25 cellular contexts compared by ENCODE assay signal in the genomic region with DNA sequence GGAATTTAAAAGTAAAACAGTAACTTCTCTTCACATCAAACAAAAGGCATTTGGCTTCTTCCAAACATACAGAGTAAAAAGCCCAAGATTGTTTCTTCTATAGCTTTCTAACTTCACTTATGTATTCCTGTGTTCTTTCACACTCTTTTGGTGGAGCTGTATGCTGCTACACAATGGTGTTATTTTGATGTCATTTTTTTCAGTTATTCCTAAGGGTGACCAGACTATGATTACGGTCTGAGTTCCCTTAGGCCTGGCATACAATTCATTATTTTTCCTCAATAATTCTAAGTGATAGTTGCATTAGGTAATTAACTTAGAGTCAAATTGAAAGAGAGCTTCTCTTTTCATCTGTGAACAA.
DNase-seq lines count a peak whose midpoint lies in the region; ATAC-seq and FAIRE-seq lines count a peak whose summit lies in the region.
"Had no signal": no experiment of that assay in that cellular context is flagged by ENCODE, and none has a peak within 500 bp of the region (broad histone marks: within the 10 kb centered on the region; RNA-seq: fewer than 3 reads in every experiment).

No MANE protein-coding gene starts in this region.

- H3K27ac ChIP-seq in GM23248: peak overlapping the region; percentile 50
- H3K27ac ChIP-seq in naive thymus-derived CD4-positive, alpha-beta T cell (ENCODE audit: low read depth, low read length): no peak overlapping the region
- H3K27ac ChIP-seq: BLaER1, cardiac muscle cell, suprapubic skin had no signal

- CTCF ChIA-PET in naive thymus-derived CD4-positive, alpha-beta T cell (lab: Charles Lee): interaction anchor here (0.9 to 2.1 kb wide), 6 partner anchors 9 to 153 kb away, joined by 3 to 8 read pairs (median 4); no protein-coding TSS in a partner anchor

- ATAC-seq in activated T-helper 17 cell treated with anti-CD3 and anti-CD28 coated beads, Interleukin-2, amount 50 U/mL, for 72 hours (replicated peaks): no peak
- no peak for ATAC-seq in naive thymus-derived CD4-positive, alpha-beta T cell
- ATAC-seq: natural killer cell, Panc1 had no signal

- no peaks in the 10 kb centered on the region for H3K36me3 ChIP-seq in GM23248 (ENCODE audit: low read depth)
- no peaks in the 10 kb centered on the region for H3K36me3 ChIP-seq in naive thymus-derived CD4-positive, alpha-beta T cell (ENCODE audit: control insufficient read depth in 2 of 3, insufficient read depth in 3 of 3, low read length in 3 of 3)
- H3K36me3 ChIP-seq: BLaER1, cardiac muscle cell, suprapubic skin had no signal

- 0 out of 2 replicates have a peak overlapping the region, but pooled peaks have one; percentile 5 for H3K4me3 ChIP-seq in GM23248
- H3K4me3 ChIP-seq in naive thymus-derived CD4-positive, alpha-beta T cell (ENCODE audit: low read length): no peak overlapping the region
- H3K4me3 ChIP-seq: BLaER1, cardiac muscle cell, skin epidermis, suprapubic skin had no signal

- peak overlapping the region; percentile 23; the same call in 1 of the 2 replicates for H3K9ac ChIP-seq in GM23248
- H3K9ac ChIP-seq: BLaER1 had no signal

- no peak for DNase-seq in activated T-cell treated with anti-CD3 and anti-CD28 coated beads, Interleukin-2, amount 50 U/mL, for 24 hours
- DNase-seq in activated T-cell treated with anti-CD3 and anti-CD28 coated beads, Interleukin-2, amount 50 U/mL, for 48 hours: no peak
- DNase-seq in GM23248 (no peak), SKM-1 (lab: John Stamatoyannopoulos, UW; ENCODE audit: unreplicated experiment) (no peak), HTR-8/SVneo (ENCODE audit: insufficient read length, low spot score) (no peak)
- DNase-seq in naive thymus-derived CD4-positive, alpha-beta T cell: no peak
- DNase-seq: activated CD4-positive, alpha-beta T cell treated with anti-CD3 and anti-CD28 coated beads, Interleukin-2, amount 50 U/mL, for 4 hours; anterior cingulate cortex; Calu3; H9; islet precursor cell; midbrain; natural killer cell; NCI-H1092; NCI-H187; NCI-H2171 treated with DMSO at 0.1 percent for 48 hours; NCI-H524; SHP77 treated with DMSO at 0.1 percent for 48 hours; stimulated activated CD4-positive, alpha-beta T cell treated with anti-CD3 and anti-CD28 coated beads, Interleukin-2, amount 100 ng/mL, for 24 hours had no signal

- in situ Hi-C loops in GM23248 (cut with MboI): no loop called here

- peaks cover 7% of the 10 kb centered on the region for H3K9me3 Mint-ChIP-seq in activated T-cell treated with anti-CD3 and anti-CD28 coated beads, Interleukin-2, amount 50 U/mL, for 24 hours
- no peaks in the 10 kb centered on the region for H3K9me3 Mint-ChIP-seq in activated T-helper 17 cell treated with anti-CD3 and anti-CD28 coated beads, Interleukin-2, amount 50 U/mL, for 72 hours
- H3K9me3 Mint-ChIP-seq in naive thymus-derived CD4-positive, alpha-beta T cell: peaks cover 0 to 3% (median 0%) of the 10 kb centered on the region in 11 donors
- H3K9me3 Mint-ChIP-seq: H9, natural killer cell had no signal

- H3K79me2 ChIP-seq in GM23248 (ENCODE audit: insufficient read depth): no peaks in the 10 kb centered on the region

- no peaks in the 10 kb centered on the region for H3K27me3 ChIP-seq in GM23248 (replicated peaks; ENCODE audit: insufficient read depth)
- no peaks in the 10 kb centered on the region for H3K27me3 ChIP-seq in naive thymus-derived CD4-positive, alpha-beta T cell (ENCODE audit: control insufficient read depth in 2 of 2, insufficient read depth in 2 of 2, low read length in 2 of 2)
- H3K27me3 ChIP-seq: BLaER1, cardiac muscle cell, suprapubic skin had no signal

- peak overlapping the region; percentile 29 for H3K4me2 ChIP-seq in GM23248 (ENCODE audit: unreplicated experiment)
- H3K4me2 ChIP-seq: BLaER1 had no signal

- no peaks in the 10 kb centered on the region for H4K20me1 ChIP-seq in GM23248 (ENCODE audit: insufficient read depth)
- H4K20me1 ChIP-seq: BLaER1 had no signal

- 74 to 88% methylated on average over 1 of the region's 1 CpG for WGBS in GM23248 (ENCODE audit: low coverage in 1 of 2, low lambda C conversion rate in 2 of 2, missing lambda C conversion rate in 2 of 2), 2 experiments

- no peaks in the 10 kb centered on the region for H3K27me3 Mint-ChIP-seq in activated T-cell treated with anti-CD3 and anti-CD28 coated beads, Interleukin-2, amount 50 U/mL, for 24 hours
- no peaks in the 10 kb centered on the region for H3K27me3 Mint-ChIP-seq in activated T-helper 17 cell treated with anti-CD3 and anti-CD28 coated beads, Interleukin-2, amount 50 U/mL, for 72 hours
- no peaks in the 10 kb centered on the region for H3K27me3 Mint-ChIP-seq in naive thymus-derived CD4-positive, alpha-beta T cell

- peak overlapping the region; percentile 29; the same call in 1 of the 2 replicates for H2AFZ ChIP-seq in GM23248

- peak overlapping the region; percentile 11 for H3K4me3 Mint-ChIP-seq in activated T-cell treated with anti-CD3 and anti-CD28 coated beads, Interleukin-2, amount 50 U/mL, for 24 hours
- peak overlapping the region; percentile 74 for H3K4me3 Mint-ChIP-seq in activated T-helper 17 cell treated with anti-CD3 and anti-CD28 coated beads, Interleukin-2, amount 50 U/mL, for 72 hours
- peak overlapping the region in 5 of 10 donors; percentile 14 to 53 (median 40) for H3K4me3 Mint-ChIP-seq in naive thymus-derived CD4-positive, alpha-beta T cell
- H3K4me3 Mint-ChIP-seq: H9, natural killer cell had no signal

- intact Hi-C loops in naive thymus-derived CD4-positive, alpha-beta T cell (cut with micrococcal nuclease): loop anchor here in 1 of 2 donors (1.0 to 5.0 kb wide), 3 partner anchors 21 to 112 kb away; no protein-coding TSS in a partner anchor

- H3F3A ChIP-seq in GM23248 (ENCODE audit: insufficient read depth): peaks cover 9% of the 10 kb centered on the region; the same call in 1 of the 2 replicates

- peaks cover 24% of the 10 kb centered on the region for H3K4me1 ChIP-seq in GM23248 (ENCODE audit: insufficient read depth)
- peaks cover 27 to 57% of the 10 kb centered on the region in 2 donors for H3K4me1 ChIP-seq in naive thymus-derived CD4-positive, alpha-beta T cell (ENCODE audit: control insufficient read depth in 2 of 2, insufficient read depth in 2 of 2, low read length in 2 of 2)
- H3K4me1 ChIP-seq: BLaER1, suprapubic skin had no signal

- FAIRE-seq in HTR-8/SVneo (lab: Jason Lieb, UNC): no peak

- H3K4me1 Mint-ChIP-seq in activated T-cell treated with anti-CD3 and anti-CD28 coated beads, Interleukin-2, amount 50 U/mL, for 24 hours (ENCODE audit: low read depth): peaks cover 93% of the 10 kb centered on the region
- H3K4me1 Mint-ChIP-seq in activated T-helper 17 cell treated with anti-CD3 and anti-CD28 coated beads, Interleukin-2, amount 50 U/mL, for 72 hours: peaks cover 69% of the 10 kb centered on the region
- peaks cover 44 to 97% (median 90%) of the 10 kb centered on the region in 7 donors for H3K4me1 Mint-ChIP-seq in naive thymus-derived CD4-positive, alpha-beta T cell

- H3K9me2 ChIP-seq in GM23248 (ENCODE audit: insufficient read depth): peaks cover 5% of the 10 kb centered on the region; the same call in 1 of the 2 replicates

- peaks cover 11% of the 10 kb centered on the region for H3K36me3 Mint-ChIP-seq in activated T-cell treated with anti-CD3 and anti-CD28 coated beads, Interleukin-2, amount 50 U/mL, for 24 hours (ENCODE audit: low read depth)
- H3K36me3 Mint-ChIP-seq in activated T-helper 17 cell treated with anti-CD3 and anti-CD28 coated beads, Interleukin-2, amount 50 U/mL, for 72 hours (ENCODE audit: low read depth): peaks cover 19% of the 10 kb centered on the region
- H3K36me3 Mint-ChIP-seq in naive thymus-derived CD4-positive, alpha-beta T cell: peaks cover 0 to 11% (median 0%) of the 10 kb centered on the region in 5 donors
- H3K36me3 Mint-ChIP-seq: natural killer cell had no signal

- POLR2A ChIA-PET in naive thymus-derived CD4-positive, alpha-beta T cell (lab: Charles Lee): interaction anchor here (0.9 to 31.0 kb wide), 11 partner anchors 9 to 80 kb away, joined by 3 to 979 read pairs (median 7); partner anchors contain the start of gene IL7R

- peak overlapping the region; percentile 87 for H3K27ac Mint-ChIP-seq in activated T-cell treated with anti-CD3 and anti-CD28 coated beads, Interleukin-2, amount 50 U/mL, for 24 hours
- peak overlapping the region; percentile 92 for H3K27ac Mint-ChIP-seq in activated T-helper 17 cell treated with anti-CD3 and anti-CD28 coated beads, Interleukin-2, amount 50 U/mL, for 72 hours
- peak overlapping the region in 6 of 9 donors; percentile 45 to 84 (median 54) for H3K27ac Mint-ChIP-seq in naive thymus-derived CD4-positive, alpha-beta T cell
- H3K27ac Mint-ChIP-seq: H9, natural killer cell had no signal

- no peaks in the 10 kb centered on the region for H3K9me3 ChIP-seq in GM23248 (ENCODE audit: low read depth)
- H3K9me3 ChIP-seq in naive thymus-derived CD4-positive, alpha-beta T cell (ENCODE audit: control insufficient read depth in 2 of 3, low read length in 3 of 3): no peaks in the 10 kb centered on the region
- H3K9me3 ChIP-seq: BLaER1, suprapubic skin had no signal
